In the genomic region with DNA sequence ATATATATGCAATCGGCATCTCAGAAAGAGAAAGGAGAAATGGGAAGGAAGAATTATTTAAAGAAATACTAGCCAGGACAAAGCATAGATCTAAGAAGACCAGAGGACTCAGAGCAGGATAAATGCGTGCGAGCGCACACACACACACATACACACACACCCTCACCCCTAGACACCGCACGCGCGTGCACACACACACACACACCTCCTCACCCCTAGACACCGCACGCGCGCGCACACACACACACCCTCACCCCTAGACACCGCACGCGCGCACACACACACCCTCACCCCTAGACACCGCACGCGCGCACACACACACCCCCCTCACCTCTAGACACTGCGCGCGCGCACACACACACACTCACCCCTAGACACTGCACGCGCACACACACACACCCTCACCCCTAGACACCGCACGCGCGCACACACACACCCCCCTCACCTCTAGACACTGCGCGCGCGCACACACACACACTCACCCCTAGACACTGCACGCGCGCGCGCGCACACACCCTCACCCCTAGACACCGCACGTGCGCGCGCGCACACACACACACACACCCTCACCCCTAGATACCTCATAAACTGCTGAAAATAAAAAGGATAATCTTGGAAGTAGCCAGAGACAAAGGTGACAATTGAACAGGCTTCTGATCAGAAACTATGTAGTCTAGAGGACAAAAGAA, we compare ENCODE assay signal across 8 cellular contexts. TPM values are rescaled to one million over a fixed set of nuclear protein-coding genes. Genes with fewer than 3 reads are reported as not detected.
DNase-seq lines count a peak whose midpoint lies in the region; ATAC-seq, FAIRE-seq and TF ChIP-seq lines count a peak whose summit lies in the region.
"Not testable (repeated sequence)": the region's sequence is repeated elsewhere in the genome, so short reads cannot be mapped to it uniquely, and the experiment has no call there.

No MANE protein-coding gene starts in this region.

- peak in 1 of 2 experiments; percentile 54; a peak in 3 of 6 replicates for ATAC-seq in A549
- ATAC-seq in activated T-cell treated with anti-CD3 and anti-CD28 coated beads, Interleukin-2, amount 50 U/mL, for 72 hours (replicated peaks in 1 of 2) = not testable (repeated sequence)

- H3K4me1 Mint-ChIP-seq in activated CD4-positive, alpha-beta T cell treated with anti-CD3 and anti-CD28 coated beads, Interleukin-2, amount 10 ng/mL, durations not matched to agents 24 days and 14 days; activated T-cell treated with anti-CD3 and anti-CD28 coated beads, Interleukin-2, amount 50 U/mL, for 72 hours (ENCODE audit: low read depth); activated naive CD8-positive, alpha-beta T cell (ENCODE audit: low read depth): not testable (repeated sequence)

- not testable (repeated sequence) for TF ChIP-seq RAD21 in A549 (conservative IDR thresholded peaks at IDR 0.05 in 1 of 2, IDR thresholded peaks at IDR 0.05 in 1 of 2)

- intact Hi-C loops in activated CD4-positive, alpha-beta T cell treated with anti-CD3 and anti-CD28 coated beads, Interleukin-2, amount 10 ng/mL, durations not matched to agents 24 days and 14 days (cut with micrococcal nuclease) = not testable (repeated sequence)

- not testable (repeated sequence) for H3K27me3 ChIP-seq in bronchial epithelial cell (ENCODE audit: control insufficient read depth, insufficient read depth, low read length)

- DNase-seq in A549 (ENCODE audit: low read depth in 1 of 2, low spot score in 1 of 2); HTR-8/SVneo (ENCODE audit: insufficient read length, low spot score); activated CD4-positive, alpha-beta T cell treated with anti-CD3 and anti-CD28 coated beads, Interleukin-2, amount 10 ng/mL, durations not matched to agents 24 days and 14 days; activated T-cell treated with anti-CD3 and anti-CD28 coated beads, Interleukin-2, amount 50 U/mL, for 72 hours; bronchial epithelial cell (ENCODE audit: low read depth); retinal pigment epithelial cell (ENCODE audit: low read depth): not testable (repeated sequence)
- peak; percentile 4 for DNase-seq in left kidney (ENCODE audit: low read depth, low spot score)

- not testable (repeated sequence) for FAIRE-seq in A549 (lab: Jason Lieb, UNC); bronchial epithelial cell (lab: Jason Lieb, UNC)
- peak; percentile 57 for FAIRE-seq in HTR-8/SVneo (lab: Jason Lieb, UNC)

- H3K4me3 Mint-ChIP-seq in activated CD4-positive, alpha-beta T cell treated with anti-CD3 and anti-CD28 coated beads, Interleukin-2, amount 10 ng/mL, durations not matched to agents 24 days and 14 days = peak overlapping the region; percentile 58
- peak overlapping the region; percentile 51 to 58 for H3K4me3 Mint-ChIP-seq in activated T-cell treated with anti-CD3 and anti-CD28 coated beads, Interleukin-2, amount 50 U/mL, for 72 hours
- H3K4me3 Mint-ChIP-seq in activated naive CD8-positive, alpha-beta T cell = peak overlapping the region; percentile 40

- CTCF ChIA-PET in A549 (lab: Yijun Ruan, JAX) = not testable (repeated sequence)

- H3K27ac ChIP-seq in A549 = not testable (repeated sequence)

- TF ChIP-seq POLR2A in A549 (IDR thresholded peaks at IDR 0.05; ENCODE audit: low read length) = not testable (repeated sequence)

- 75% methylated on average over 20 of the region's 47 CpGs for WGBS in A549 (ENCODE audit: missing lambda C conversion rate)

- H3K27ac Mint-ChIP-seq in activated CD4-positive, alpha-beta T cell treated with anti-CD3 and anti-CD28 coated beads, Interleukin-2, amount 10 ng/mL, durations not matched to agents 24 days and 14 days; activated T-cell treated with anti-CD3 and anti-CD28 coated beads, Interleukin-2, amount 50 U/mL, for 72 hours; activated naive CD8-positive, alpha-beta T cell: not testable (repeated sequence)

- TF ChIP-seq EP300 in A549 (IDR thresholded peaks at IDR 0.05) = not testable (repeated sequence)

- not testable (repeated sequence) for H3K36me3 Mint-ChIP-seq in activated CD4-positive, alpha-beta T cell treated with anti-CD3 and anti-CD28 coated beads, Interleukin-2, amount 10 ng/mL, durations not matched to agents 24 days and 14 days (ENCODE audit: low read depth); activated T-cell treated with anti-CD3 and anti-CD28 coated beads, Interleukin-2, amount 50 U/mL, for 72 hours (ENCODE audit: insufficient read depth in 2 of 2)
- peaks cover 12% of the 10 kb centered on the region for H3K36me3 Mint-ChIP-seq in activated naive CD8-positive, alpha-beta T cell

- POLR2A ChIA-PET in A549 (lab: Yijun Ruan, JAX) = not testable (repeated sequence)

- not testable (repeated sequence) for TF ChIP-seq CTCF in A549 (IDR thresholded peaks at IDR 0.05); bronchial epithelial cell (IDR thresholded peaks at IDR 0.05; ENCODE audit: insufficient read depth, low read length, severe bottlenecking); retinal pigment epithelial cell (conservative IDR thresholded peaks at IDR 0.05; ENCODE audit: low read depth, low read length)

- H3K4me1 ChIP-seq in A549 = not testable (repeated sequence)

- not testable (repeated sequence) for H3K36me3 ChIP-seq in bronchial epithelial cell (ENCODE audit: control insufficient read depth, insufficient read depth, low read length)

- not testable (repeated sequence) for H3K9me3 ChIP-seq in A549

- not testable (repeated sequence) for H3K9me3 Mint-ChIP-seq in activated CD4-positive, alpha-beta T cell treated with anti-CD3 and anti-CD28 coated beads, Interleukin-2, amount 10 ng/mL, durations not matched to agents 24 days and 14 days; activated T-cell treated with anti-CD3 and anti-CD28 coated beads, Interleukin-2, amount 50 U/mL, for 72 hours
- H3K9me3 Mint-ChIP-seq in activated naive CD8-positive, alpha-beta T cell (ENCODE audit: low read depth) = peaks cover 18% of the 10 kb centered on the region

- peak overlapping the region; percentile 48 for H3K4me2 ChIP-seq in A549

- H3K4me3 ChIP-seq in A549 = not testable (repeated sequence)
- H3K4me3 ChIP-seq in bronchial epithelial cell (ENCODE audit: low read depth, low read length) = peak overlapping the region; percentile 16
- peak overlapping the region; percentile 7 for H3K4me3 ChIP-seq in retinal pigment epithelial cell (ENCODE audit: low read length)

- not testable (repeated sequence) for H3K27me3 Mint-ChIP-seq in activated CD4-positive, alpha-beta T cell treated with anti-CD3 and anti-CD28 coated beads, Interleukin-2, amount 10 ng/mL, durations not matched to agents 24 days and 14 days; activated T-cell treated with anti-CD3 and anti-CD28 coated beads, Interleukin-2, amount 50 U/mL, for 72 hours (ENCODE audit: low read depth)
- peaks cover 11% of the 10 kb centered on the region for H3K27me3 Mint-ChIP-seq in activated naive CD8-positive, alpha-beta T cell

RNA-seq across cellular contexts. Expression of gene PPP4R4, which starts 44.2 kb away (rescaled TPM):
- polyA plus RNA-seq in A549 (2011; rRNA removed) (0.21 and 0.25 TPM in 2 replicates), A549 (2017; fragmentation: RNase III; extraction: RNeasy Plus Mini Kit Qiagen cat#74134 plus additional on column Dnase treatment) (0.08 to 0.21 TPM (median 0.12 TPM) in 3 replicates)
- 0.01 and 0.05 TPM in 2 replicates for polyA plus RNA-seq in A549 (2012; cell fraction: cytosol; rRNA removed)
- not detected in 2 replicates for polyA plus RNA-seq in A549 (2012; cell fraction: nucleus; rRNA removed)
- not detected in 2 replicates for polyA minus RNA-seq in A549 (2011; rRNA and poly(A)+ RNA removed)
- 2.7 and 3.1 TPM in 2 replicates for total RNA-seq in activated CD4-positive, alpha-beta T cell treated with anti-CD3 and anti-CD28 coated beads, Interleukin-2, amount 10 ng/mL, durations not matched to agents 24 days and 14 days
- total RNA-seq in activated T-cell treated with anti-CD3 and anti-CD28 coated beads, Interleukin-2, amount 50 U/mL, for 72 hours = 1 to 10 TPM; 6.2 to 9.5 TPM
- 14.0 and 23.8 TPM in 2 replicates for total RNA-seq in bronchial epithelial cell
